Comparison of ENCODE assay signal across 15 cellular contexts in the genomic region with DNA sequence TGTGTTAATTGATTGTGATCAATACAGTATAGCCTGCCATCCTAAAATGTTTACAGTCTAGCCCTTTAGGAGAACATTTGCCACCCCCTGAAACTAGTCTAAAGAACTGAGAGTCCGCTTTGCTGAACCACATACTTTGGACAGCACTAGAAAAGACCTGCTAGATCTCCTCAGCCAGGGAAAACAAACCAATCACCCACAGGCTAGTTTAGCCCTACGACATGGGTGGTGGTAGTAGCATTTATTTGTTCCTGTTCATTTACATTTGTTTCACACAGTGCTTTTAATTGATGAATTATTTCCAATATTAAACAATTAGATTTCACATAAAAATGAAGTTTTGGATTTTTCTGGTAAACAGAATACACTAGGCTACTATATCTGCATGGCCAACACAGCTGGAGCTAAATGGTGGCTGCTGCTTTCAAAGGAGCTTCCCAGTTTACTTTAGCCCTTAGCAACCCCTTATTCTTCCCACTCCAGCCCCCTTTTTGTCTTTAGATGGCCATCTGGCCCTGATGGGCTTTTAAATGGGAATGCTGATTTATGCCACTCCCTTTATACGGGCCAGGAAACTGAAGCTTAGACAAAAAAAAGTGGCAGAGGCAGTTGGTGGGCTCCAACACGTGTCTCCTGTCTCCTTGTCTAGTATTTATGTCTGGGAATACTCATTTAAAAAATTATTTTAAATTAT.
A peak's percentile ranks its signal among the peaks of the same experiment; 100 is the strongest.
DNase-seq lines count a peak whose midpoint lies in the region; ATAC-seq, FAIRE-seq and TF ChIP-seq lines count a peak whose summit lies in the region.
"Had no signal": no experiment of that assay in that cellular context is flagged by ENCODE, and none has a peak within 500 bp of the region (broad histone marks: within the 10 kb centered on the region; RNA-seq: fewer than 3 reads in every experiment).

No MANE protein-coding gene starts in this region.

- no peak overlapping the region for H3K4me3 Mint-ChIP-seq in effector memory CD8-positive, alpha-beta T cell
- H3K4me3 Mint-ChIP-seq: nephron progenitor cell had no signal

- H3K4me1 Mint-ChIP-seq in effector memory CD8-positive, alpha-beta T cell (ENCODE audit: low read depth in 2 of 2) = no peaks in the 10 kb centered on the region

- H3K36me3 Mint-ChIP-seq in effector memory CD8-positive, alpha-beta T cell (ENCODE audit: insufficient read depth) = no peaks in the 10 kb centered on the region

- H3K4me3 ChIP-seq in RWPE2 (ENCODE audit: severe bottlenecking) (no peak overlapping the region), small intestine (ENCODE audit: low read depth in 1 of 2, low read length in 2 of 2) (no peak overlapping the region), stomach (no peak overlapping the region)
- H3K4me3 ChIP-seq: esophagus squamous epithelium, right atrium auricular region, SK-N-MC, thyroid gland had no signal

- H3K27me3 Mint-ChIP-seq in effector memory CD8-positive, alpha-beta T cell = peaks cover 16 to 29% of the 10 kb centered on the region in 2 donors

- TF ChIP-seq EP300 in stomach (IDR thresholded peaks at IDR 0.05) = no peak

- H3K4me1 ChIP-seq in RWPE2 (ENCODE audit: insufficient read depth, poor library complexity, severe bottlenecking) (peaks cover 72% of the 10 kb centered on the region), small intestine (ENCODE audit: control insufficient read depth in 2 of 2, insufficient read depth in 1 of 2, low read depth in 1 of 2, low read length in 1 of 2) (peaks cover 13 to 16% of the 10 kb centered on the region in 2 donors), stomach (peaks cover 5 to 39% (median 15%) of the 10 kb centered on the region in 4 donors)
- H3K4me1 ChIP-seq: thyroid gland had no signal

- FAIRE-seq in small intestine (lab: Jason Lieb, UNC) = no peak
- FAIRE-seq: HTR-8/SVneo had no signal

- no peak for TF ChIP-seq POLR2A in stomach (IDR thresholded peaks at IDR 0.05)

- ATAC-seq in RWPE2 (ENCODE audit: low read depth) = no peak
- ATAC-seq in effector memory CD8-positive, alpha-beta T cell (replicated peaks) = no peak

- intact Hi-C loops in stomach (cut with DNase I; ENCODE audit: low total_unique reads) = no loop called here

- peak overlapping the region; percentile 98 for H3K27ac ChIP-seq in RWPE2 (ENCODE audit: poor library complexity, severe bottlenecking)
- H3K27ac ChIP-seq in small intestine (ENCODE audit: low read depth in 1 of 2, low read length in 1 of 2) = peak overlapping the region; percentile 17 to 60
- H3K27ac ChIP-seq in stomach = no peak overlapping the region
- H3K27ac ChIP-seq: right atrium auricular region, SK-N-MC, thyroid gland had no signal

- no peaks in the 10 kb centered on the region for H3K27me3 ChIP-seq in RWPE2 (ENCODE audit: insufficient read depth, poor library complexity, severe bottlenecking)
- no peaks in the 10 kb centered on the region for H3K27me3 ChIP-seq in small intestine (ENCODE audit: control insufficient read depth in 2 of 2, insufficient read depth in 2 of 2, low read length in 2 of 2)
- no peaks in the 10 kb centered on the region for H3K27me3 ChIP-seq in stomach
- H3K27me3 ChIP-seq: esophagus squamous epithelium, right atrium auricular region, thyroid gland had no signal

- peak; percentile 38 for DNase-seq in NCI-H82 (lab: John Stamatoyannopoulos, UW)
- no peak for DNase-seq in NCI-H82 treated with DMSO at 0.1 percent for 48 hours (lab: John Stamatoyannopoulos, UW; ENCODE audit: unreplicated experiment)
- DNase-seq in RWPE2 (ENCODE audit: low spot score) = no peak
- DNase-seq in islet precursor cell = peak; percentile 54
- no peak for DNase-seq in small intestine
- DNase-seq in stomach = no peak
- DNase-seq in NCI-H345 treated with DMSO at 0.1 percent for 48 hours (lab: John Stamatoyannopoulos, UW; ENCODE audit: unreplicated experiment) = no peak
- no peak for DNase-seq in effector memory CD8-positive, alpha-beta T cell
- DNase-seq: esophagus squamous epithelium; nephron progenitor cell; stimulated activated CD4-positive, alpha-beta T cell treated with anti-CD3 and anti-CD28 coated beads, Interleukin-2, amount 100 ng/mL, for 48 hours; thyroid gland had no signal

- TF ChIP-seq CTCF in RWPE2 (IDR thresholded peaks at IDR 0.05; ENCODE audit: poor library complexity, severe bottlenecking) (no peak), stomach (IDR thresholded peaks at IDR 0.05) (no peak)

- no peaks in the 10 kb centered on the region for H3K9me3 Mint-ChIP-seq in effector memory CD8-positive, alpha-beta T cell
- H3K9me3 Mint-ChIP-seq: nephron progenitor cell had no signal

- H3K9me3 ChIP-seq in RWPE2 (ENCODE audit: severe bottlenecking) = no peaks in the 10 kb centered on the region
- H3K9me3 ChIP-seq in small intestine (ENCODE audit: control insufficient read depth, low read depth) = no peaks in the 10 kb centered on the region
- H3K9me3 ChIP-seq in stomach = no peaks in the 10 kb centered on the region
- H3K9me3 ChIP-seq: esophagus squamous epithelium, right atrium auricular region, thyroid gland had no signal

- 80 to 85% (median 84%) methylated on average over 4 of the region's 4 CpGs for WGBS in small intestine, 3 donors
- 65 to 86% (median 75%) methylated on average over 4 of the region's 4 CpGs for WGBS in stomach, 5 donors

- H3K27ac Mint-ChIP-seq in effector memory CD8-positive, alpha-beta T cell = no peak overlapping the region

- H3K36me3 ChIP-seq in RWPE2 (ENCODE audit: low read depth) = peaks cover 12% of the 10 kb centered on the region
- peaks cover 0 to 1% of the 10 kb centered on the region in 2 donors for H3K36me3 ChIP-seq in small intestine (ENCODE audit: control insufficient read depth in 2 of 2, insufficient read depth in 2 of 2, low read length in 2 of 2)
- no peaks in the 10 kb centered on the region for H3K36me3 ChIP-seq in stomach
- H3K36me3 ChIP-seq: right atrium auricular region, thyroid gland had no signal

Comparison
In these comparisons a context has a peak if more than half of its experiments do, and no peak if none do; other contexts are left out.
1. DNase-seq: peak in NCI-H82 (single experiment) and islet precursor cell (single experiment); none in NCI-H82 treated with DMSO at 0.1 percent for 48 hours (single experiment), RWPE2 (single experiment), small intestine (single experiment), stomach (single experiment), NCI-H345 treated with DMSO at 0.1 percent for 48 hours (single experiment) and effector memory CD8-positive, alpha-beta T cell (0 of 3).
2. H3K27ac ChIP-seq: peak in RWPE2 (single experiment) and small intestine (2 of 2); none in stomach (0 of 5).